ENCODE assay signal across 2 cellular contexts in the genomic region with DNA sequence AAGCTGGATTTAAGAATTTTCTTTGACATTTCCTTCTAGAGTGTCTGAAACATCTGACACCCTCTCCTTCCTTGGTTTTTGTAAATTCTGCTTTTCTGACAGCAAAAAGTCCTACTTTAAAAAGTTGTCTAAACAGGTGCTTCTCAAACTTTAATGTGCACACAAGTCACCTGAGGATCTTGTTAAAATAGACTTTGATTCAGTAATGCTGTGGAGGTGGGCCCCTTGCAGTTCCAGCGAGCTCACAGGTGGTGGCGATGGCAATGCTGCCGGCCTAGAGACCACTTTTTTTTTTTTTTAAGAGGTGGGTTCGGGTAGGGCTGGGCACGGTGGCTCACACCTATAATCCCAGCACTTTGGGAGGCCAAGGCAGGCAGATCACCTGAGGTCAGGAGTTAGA.
TF ChIP-seq lines count a peak whose summit lies in the region.

No MANE protein-coding gene starts in this region.

TF ChIP-seq in HEK293, 187 proteins besides CTCF, POLR2A, EP300 and RAD21 (continued from another document):
- TF ChIP-seq, protein P1, sequence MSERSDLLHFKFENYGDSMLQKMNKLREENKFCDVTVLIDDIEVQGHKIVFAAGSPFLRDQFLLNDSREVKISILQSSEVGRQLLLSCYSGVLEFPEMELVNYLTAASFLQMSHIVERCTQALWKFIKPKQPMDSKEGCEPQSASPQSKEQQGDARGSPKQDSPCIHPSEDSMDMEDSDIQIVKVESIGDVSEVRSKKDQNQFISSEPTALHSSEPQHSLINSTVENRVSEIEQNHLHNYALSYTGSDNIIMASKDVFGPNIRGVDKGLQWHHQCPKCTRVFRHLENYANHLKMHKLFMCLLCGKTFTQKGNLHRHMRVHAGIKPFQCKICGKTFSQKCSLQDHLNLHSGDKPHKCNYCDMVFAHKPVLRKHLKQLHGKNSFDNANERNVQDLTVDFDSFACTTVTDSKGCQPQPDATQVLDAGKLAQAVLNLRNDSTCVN (tag by site-specific recombination; optimal IDR thresholded peaks at IDR 0.05): no peak
- TF ChIP-seq ZNF629 (tag by site-specific recombination; IDR thresholded peaks at IDR 0.05) (no peak), ZNF292 (tag by site-specific recombination; IDR thresholded peaks at IDR 0.05; ENCODE audit: borderline replicate concordance, low read depth) (no peak), ZNF654 (tag by site-specific recombination; IDR thresholded peaks at IDR 0.05; ENCODE audit: low read depth) (0 out of 2 replicates have a peak, but pooled peaks have one; percentile 11), KLF10 (tag by site-specific recombination; IDR thresholded peaks at IDR 0.05) (no peak), TRIM28 (IDR thresholded peaks at IDR 0.05; ENCODE audit: borderline replicate concordance, low read length) (no peak), ZNF214 (tag by site-specific recombination; IDR thresholded peaks at IDR 0.05; ENCODE audit: borderline replicate concordance) (no peak), ZBTB20 (tag by site-specific recombination; IDR thresholded peaks at IDR 0.05) (peak; percentile 65), HOXD13 (CRISPR knock-in tag; IDR thresholded peaks at IDR 0.05; ENCODE audit: borderline replicate concordance) (no peak), BCL6B (tag by site-specific recombination; IDR thresholded peaks at IDR 0.05) (no peak), ZNF362 (tag by site-specific recombination; IDR thresholded peaks at IDR 0.05) (peak; percentile 58; the same call in 1 of the 2 replicates), SCRT2 (tag by site-specific recombination; IDR thresholded peaks at IDR 0.05) (peak; percentile 28; the same call in 1 of the 2 replicates), ZNF777 (tag by site-specific recombination; IDR thresholded peaks at IDR 0.05; ENCODE audit: borderline replicate concordance) (no peak), ZFP69B (tag by site-specific recombination; IDR thresholded peaks at IDR 0.05) (peak; percentile 87)

TF ChIP-seq in WTC11, 78 proteins besides CTCF, POLR2A, EP300 and RAD21 (continued from another document):
- TF ChIP-seq ERG (CRISPR knock-in tag; IDR thresholded peaks at IDR 0.05) (no peak), NFATC4 (CRISPR knock-in tag; IDR thresholded peaks at IDR 0.05) (no peak), NFE2L1 (CRISPR knock-in tag; IDR thresholded peaks at IDR 0.05) (no peak), MAX (CRISPR knock-in tag; IDR thresholded peaks at IDR 0.05) (no peak), MXD4 (CRISPR knock-in tag; IDR thresholded peaks at IDR 0.05; ENCODE audit: borderline replicate concordance) (no peak), NR3C1 (CRISPR knock-in tag; conservative IDR thresholded peaks at IDR 0.05; ENCODE audit: low read depth) (no peak)
- TF ChIP-seq, protein P2, sequence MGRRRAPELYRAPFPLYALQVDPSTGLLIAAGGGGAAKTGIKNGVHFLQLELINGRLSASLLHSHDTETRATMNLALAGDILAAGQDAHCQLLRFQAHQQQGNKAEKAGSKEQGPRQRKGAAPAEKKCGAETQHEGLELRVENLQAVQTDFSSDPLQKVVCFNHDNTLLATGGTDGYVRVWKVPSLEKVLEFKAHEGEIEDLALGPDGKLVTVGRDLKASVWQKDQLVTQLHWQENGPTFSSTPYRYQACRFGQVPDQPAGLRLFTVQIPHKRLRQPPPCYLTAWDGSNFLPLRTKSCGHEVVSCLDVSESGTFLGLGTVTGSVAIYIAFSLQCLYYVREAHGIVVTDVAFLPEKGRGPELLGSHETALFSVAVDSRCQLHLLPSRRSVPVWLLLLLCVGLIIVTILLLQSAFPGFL (CRISPR knock-in tag; IDR thresholded peaks at IDR 0.05; ENCODE audit: borderline replicate concordance): no peak
